In the genomic region with DNA sequence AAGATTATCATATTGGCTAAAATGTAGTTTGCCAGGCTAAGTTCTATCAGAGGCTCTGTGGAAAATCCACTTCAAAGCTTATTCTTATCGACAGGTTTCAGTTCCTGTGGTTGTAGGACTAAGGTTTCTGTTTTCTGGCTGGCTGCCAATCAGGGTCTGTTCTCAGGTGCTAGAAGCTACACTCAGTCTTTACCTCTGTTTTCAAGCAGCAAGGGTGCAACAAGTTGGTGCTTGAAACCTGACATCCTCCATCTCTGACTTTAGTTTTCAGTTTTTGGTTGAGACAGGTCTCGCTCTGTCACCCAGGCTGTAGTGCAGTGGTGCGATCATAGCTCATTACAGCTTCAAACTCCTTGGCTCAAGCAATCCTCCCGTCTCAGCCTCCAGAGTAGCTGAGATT, we compare ENCODE assay signal across 9 cellular contexts. TPM values are rescaled to one million over a fixed set of nuclear protein-coding genes. Genes with fewer than 3 reads are reported as not detected.
A peak's percentile ranks its signal among the peaks of the same experiment; 100 is the strongest.
DNase-seq lines count a peak whose midpoint lies in the region; ATAC-seq and TF ChIP-seq lines count a peak whose summit lies in the region.
"Had no signal": no experiment of that assay in that cellular context is flagged by ENCODE, and none has a peak within 500 bp of the region (broad histone marks: within the 10 kb centered on the region; RNA-seq: fewer than 3 reads in every experiment).

No MANE protein-coding gene starts in this region.

- no peaks in the 10 kb centered on the region for H3K27me3 Mint-ChIP-seq in activated B cell treated with CpG ODN at 0.5 μM for 24 hours
- H3K27me3 Mint-ChIP-seq in neural progenitor cell (ENCODE audit: insufficient read depth, low read depth) = no peaks in the 10 kb centered on the region

- H3K4me3 Mint-ChIP-seq in activated B cell treated with CpG ODN at 0.5 μM for 24 hours = no peak overlapping the region
- no peak overlapping the region for H3K4me3 Mint-ChIP-seq in neural progenitor cell

- H3K4me3 ChIP-seq in neural progenitor cell = no peak overlapping the region
- H3K4me3 ChIP-seq: skin epidermis had no signal

- no peak overlapping the region for H3K9ac ChIP-seq in neural progenitor cell

- H3K9me3 ChIP-seq in neural progenitor cell (ENCODE audit: low read depth) = no peaks in the 10 kb centered on the region

- POLR2A ChIA-PET in activated B cell treated with CpG ODN at 0.5 μM for 24 hours (lab: Charles Lee) = interaction anchor here (0.6 to 1.0 kb wide), 4 partner anchors 24 to 83 kb away, joined by 3 to 6 read pairs (median 4); a partner anchor contains a TSS

- H3K36me3 Mint-ChIP-seq in activated B cell treated with CpG ODN at 0.5 μM for 24 hours (ENCODE audit: low read depth) = peaks cover 75% of the 10 kb centered on the region
- peaks cover 33% of the 10 kb centered on the region for H3K36me3 Mint-ChIP-seq in neural progenitor cell

- H3K36me3 ChIP-seq in neural progenitor cell = peaks cover 34% of the 10 kb centered on the region

- H3F3A ChIP-seq in neural progenitor cell (ENCODE audit: low read depth) = no peaks in the 10 kb centered on the region

- H3K79me2 ChIP-seq in neural progenitor cell (ENCODE audit: low read depth) = no peaks in the 10 kb centered on the region

- H3K27ac Mint-ChIP-seq in activated B cell treated with CpG ODN at 0.5 μM for 24 hours (peak overlapping the region; percentile 24), neural progenitor cell (no peak overlapping the region)

- no peaks in the 10 kb centered on the region for H3K4me1 ChIP-seq in neural progenitor cell

- H3K27ac ChIP-seq in neural progenitor cell = no peak overlapping the region
- H3K27ac ChIP-seq: skin epidermis had no signal

- H3K4me1 Mint-ChIP-seq in activated B cell treated with CpG ODN at 0.5 μM for 24 hours (peaks cover 11% of the 10 kb centered on the region), neural progenitor cell (no peaks in the 10 kb centered on the region)

- no peaks in the 10 kb centered on the region for H3K27me3 ChIP-seq in neural progenitor cell

- H3K9me3 Mint-ChIP-seq in activated B cell treated with CpG ODN at 0.5 μM for 24 hours (no peaks in the 10 kb centered on the region), neural progenitor cell (no peaks in the 10 kb centered on the region)

- CTCF ChIA-PET in activated B cell treated with CpG ODN at 0.5 μM for 24 hours (lab: Charles Lee) = interaction anchor here (1.6 to 1.8 kb wide), 2 partner anchors 83 to 106 kb away, joined by 4 read pairs; no protein-coding TSS in a partner anchor

- ATAC-seq in GM18873 (IDR thresholded peaks at IDR 0.05; ENCODE audit: low FRiP score, unreplicated experiment) (peak; percentile 94), HG02884 (IDR thresholded peaks at IDR 0.05; ENCODE audit: unreplicated experiment) (peak; percentile 94), activated B cell treated with CpG ODN at 0.5 μM for 24 hours (ENCODE audit: low read depth) (peak; percentile 86)

- TF ChIP-seq CTCF in activated B cell treated with CpG ODN at 0.5 μM for 24 hours (IDR thresholded peaks at IDR 0.05) = no peak
- no peak for TF ChIP-seq CTCF in neural progenitor cell (IDR thresholded peaks at IDR 0.05)

- intact Hi-C loops in activated B cell treated with CpG ODN at 0.5 μM for 24 hours (cut with micrococcal nuclease) = loop anchor here (1.0 to 2.0 kb wide), 2 partner anchors 9 to 26 kb away; a partner anchor contains a TSS

- DNase-seq in activated B cell treated with CpG ODN at 0.5 μM for 24 hours (no peak), HUDEP-2 (lab: John Stamatoyannopoulos, UW; ENCODE audit: unreplicated experiment in 76 of 76) (no peak), SW 1271 (lab: John Stamatoyannopoulos, UW) (no peak), putamen (ENCODE audit: low spot score) (no peak), neural progenitor cell (ENCODE audit: low spot score) (no peak)
- DNase-seq in stimulated activated CD4-positive, alpha-beta T cell treated with anti-CD3 and anti-CD28 coated beads, Interleukin-1b, Interleukin-23, amount 100 ng/mL, for 24 hours (ENCODE audit: low read depth in 4 of 4, low spot score in 1 of 4) = peak; percentile 20 to 60 (median 31)

- no peak overlapping the region for H3K4me2 ChIP-seq in neural progenitor cell

- H2AFZ ChIP-seq in neural progenitor cell (replicated peaks) = no peak overlapping the region

- H4K20me1 ChIP-seq in neural progenitor cell (ENCODE audit: low read depth) = peaks cover 8% of the 10 kb centered on the region

RNA-seq across cellular contexts. Expression of a gene that starts 15.3 kb away (rescaled TPM):
- total RNA-seq in activated B cell treated with CpG ODN at 0.5 μM for 24 hours = not detected in 2 replicates
- total RNA-seq in neural progenitor cell (ENCODE audit: low replicate concordance) = not detected in 2 replicates

RNA-seq across cellular contexts. Expression of a gene that starts 25.6 kb away (rescaled TPM):
- total RNA-seq in activated B cell treated with CpG ODN at 0.5 μM for 24 hours (17.6 and 18.6 TPM in 2 replicates), neural progenitor cell (ENCODE audit: low replicate concordance) (26.9 and 38.0 TPM in 2 replicates)

Comparison
In these comparisons a context has a peak if more than half of its experiments do, and no peak if none do; other contexts are left out.
1. DNase-seq: peak in stimulated activated CD4-positive, alpha-beta T cell treated with anti-CD3 and anti-CD28 coated beads, Interleukin-1b, Interleukin-23, amount 100 ng/mL, for 24 hours (4 of 4); none in activated B cell treated with CpG ODN at 0.5 μM for 24 hours (single experiment), HUDEP-2 (0 of 76), SW 1271 (0 of 2), putamen (single experiment) and neural progenitor cell (single experiment).
2. Peak in every context shown above with its lines, with median percentiles within 50 percentile points of each other: ATAC-seq.